Comparison of ENCODE assay signal across 8 cellular contexts in genomic region chr19:8320564-8321066, GRCh38. TPM values are rescaled to one million over a fixed set of nuclear protein-coding genes. Genes with fewer than 3 reads are reported as not detected.
A peak's percentile ranks its signal among the peaks of the same experiment; 100 is the strongest.
DNase-seq lines count a peak whose midpoint lies in the region; ATAC-seq and TF ChIP-seq lines count a peak whose summit lies in the region.

No MANE protein-coding gene starts in this region.

- RAD21 ChIA-PET in HCT116 (lab: Charles Lee; ENCODE audit: low non-redundant PET in 1 of 2, low total read pairs in 2 of 2, uncharacterized antibody in 2 of 2, unreplicated experiment in 2 of 2), result interaction anchor here in 1 of 2 experiments (0.6 kb wide), 1 partner anchor 67 kb away, joined by 4 read pairs; no protein-coding TSS in a partner anchor

- BruUV-seq in Calu3 (replicated peaks; lab: Mats Ljungman, UMichigan) (TSS peak; percentile 78), HCT116 (replicated peaks; lab: Mats Ljungman, UMichigan) (TSS peak; percentile 68)

- H3K27ac Mint-ChIP-seq in Calu3 (ENCODE audit: unreplicated experiment), result peak overlapping the region; percentile 98

- ATAC-seq in HCT116, result peak; percentile 9
- no peak for ATAC-seq in GM21619 (IDR thresholded peaks at IDR 0.05; ENCODE audit: unreplicated experiment)

- no peaks in the 10 kb centered on the region for H3K27me3 Mint-ChIP-seq in Calu3 (ENCODE audit: unreplicated experiment)

- H3K27me3 ChIP-seq in HCT116 (ENCODE audit: insufficient read depth, low read length), result no peaks in the 10 kb centered on the region
- H3K27me3 ChIP-seq in neural cell (ENCODE audit: insufficient read depth, low read depth, low read length), result no peaks in the 10 kb centered on the region

- peaks cover 12 to 35% of the 10 kb centered on the region in 2 experiments for H3K36me3 ChIP-seq in HCT116 (ENCODE audit: control insufficient read depth in 1 of 2, insufficient read depth in 2 of 2, low read length in 2 of 2)
- H3K36me3 ChIP-seq in SK-N-MC (ENCODE audit: insufficient read depth, low read length), result peaks cover 35% of the 10 kb centered on the region
- H3K36me3 ChIP-seq in neural cell (ENCODE audit: insufficient read depth, low read length), result no peaks in the 10 kb centered on the region

- no peaks in the 10 kb centered on the region for H3F3A ChIP-seq in neural cell (ENCODE audit: insufficient read depth, low read length, poor library complexity, severe bottlenecking)

- peak overlapping the region; percentile 74 for H3K27ac ChIP-seq in HCT116 (ENCODE audit: low read depth, low read length)
- H3K27ac ChIP-seq in SK-N-MC, result peak overlapping the region; percentile 87
- peak overlapping the region; percentile 90 for H3K27ac ChIP-seq in neural cell (ENCODE audit: low read length)

- POLR2A ChIA-PET in HCT116 (lab: Charles Lee), result interaction anchor here (1.0 to 4.1 kb wide), 2 partner anchors 10 to 15 kb away, joined by 4 to 37 read pairs; no protein-coding TSS in a partner anchor

- DNase-seq in Calu3, result no peak
- no peak for DNase-seq in HCT116 (ENCODE audit: low read depth, low spot score)
- DNase-seq in SK-N-MC (ENCODE audit: low read depth, low spot score), result no peak
- no peak for DNase-seq in epithelial cell of esophagus (ENCODE audit: low read depth)
- no peak for DNase-seq in iPS-NIHi7 (ENCODE audit: extremely low spot score)
- no peak for DNase-seq in NK-92 (lab: John Stamatoyannopoulos, UW; ENCODE audit: unreplicated experiment)

- H3K4me1 ChIP-seq in HCT116 (ENCODE audit: control insufficient read depth in 1 of 2, insufficient read depth in 2 of 2, low read length in 2 of 2), result peaks cover 12 to 25% of the 10 kb centered on the region in 2 experiments; a peak in 3 of 4 replicates

- H3K36me3 Mint-ChIP-seq in Calu3 (ENCODE audit: insufficient read depth, unreplicated experiment), result peaks cover 28% of the 10 kb centered on the region

- no peak for TF ChIP-seq EP300 in neural cell (conservative IDR thresholded peaks at IDR 0.05; ENCODE audit: poor library complexity, severe bottlenecking)

- CTCF ChIA-PET in Calu3 (lab: Charles Lee) (interaction anchor here (0.5 to 0.6 kb wide), 2 partner anchors 138 to 260 kb away, joined by 3 to 5 read pairs; no protein-coding TSS in a partner anchor), HCT116 (lab: Charles Lee) (interaction anchor here (0.6 kb wide), 1 partner anchor 60 kb away, joined by 3 read pairs; no protein-coding TSS in a partner anchor)

- TF ChIP-seq CTCF in Calu3 (IDR thresholded peaks at IDR 0.05; ENCODE audit: unreplicated experiment) (no peak), HCT116 (IDR thresholded peaks at IDR 0.05 in 2 of 3, conservative IDR thresholded peaks at IDR 0.05 in 1 of 3; ENCODE audit: borderline replicate concordance in 1 of 3, insufficient read depth in 1 of 3, low read depth in 2 of 3, low read length in 2 of 3) (no peak), epithelial cell of esophagus (IDR thresholded peaks at IDR 0.05; ENCODE audit: insufficient read depth, low read depth, low read length, missing control alignments) (peak; percentile 1), neural cell (IDR thresholded peaks at IDR 0.05; ENCODE audit: poor library complexity, severe bottlenecking) (no peak)

- H3K9me3 Mint-ChIP-seq in Calu3 (ENCODE audit: low read depth, unreplicated experiment), result no peaks in the 10 kb centered on the region

- H3K79me2 ChIP-seq in HCT116 (ENCODE audit: insufficient read depth, low read length), result peaks cover 61% of the 10 kb centered on the region
- H3K79me2 ChIP-seq in neural cell (replicated peaks; ENCODE audit: insufficient read depth, low read length), result peaks cover 29% of the 10 kb centered on the region

- H3K9ac ChIP-seq in HCT116 (ENCODE audit: low read length) (peak overlapping the region; percentile 100), SK-N-MC (ENCODE audit: insufficient read length) (peak overlapping the region; percentile 99), neural cell (ENCODE audit: low read length) (peak overlapping the region; percentile 95)

- peak overlapping the region; percentile 97 for H3K4me3 Mint-ChIP-seq in Calu3 (ENCODE audit: low read depth, unreplicated experiment)

- TF ChIP-seq POLR2A in HCT116 (IDR thresholded peaks at IDR 0.05; ENCODE audit: borderline replicate concordance, extremely low read depth, insufficient read depth, insufficient read length), result no peak

- H2AFZ ChIP-seq in HCT116 (ENCODE audit: low read depth, low read length, poor library complexity, severe bottlenecking) (no peak overlapping the region), neural cell (ENCODE audit: low read depth, low read length) (peak overlapping the region; percentile 82)

- H3K4me2 ChIP-seq in HCT116 (ENCODE audit: low read length) (peak overlapping the region; percentile 96), neural cell (ENCODE audit: low read length) (peak overlapping the region; percentile 100)

- peak overlapping the region; percentile 91 to 100 for H3K4me3 ChIP-seq in HCT116 (replicated peaks in 1 of 2; ENCODE audit: low read depth in 1 of 2, low read length in 2 of 2)
- H3K4me3 ChIP-seq in SK-N-MC, result peak overlapping the region; percentile 97
- H3K4me3 ChIP-seq in epithelial cell of esophagus (ENCODE audit: low read length), result peak overlapping the region; percentile 100
- H3K4me3 ChIP-seq in neural cell (ENCODE audit: low read length), result peak overlapping the region; percentile 83

- H4K20me1 ChIP-seq in HCT116 (ENCODE audit: insufficient read depth) (peaks cover 5% of the 10 kb centered on the region; the same call in 1 of the 2 replicates), neural cell (ENCODE audit: insufficient read depth) (peaks cover 6% of the 10 kb centered on the region)

- H3K9me3 ChIP-seq in HCT116 (ENCODE audit: control insufficient read depth in 1 of 2, insufficient read depth in 1 of 2, low read depth in 1 of 2, low read length in 2 of 2), result no peaks in the 10 kb centered on the region
- H3K9me3 ChIP-seq in SK-N-MC (ENCODE audit: low read depth, low read length), result no peaks in the 10 kb centered on the region
- no peaks in the 10 kb centered on the region for H3K9me3 ChIP-seq in neural cell (ENCODE audit: low read length)

- TF ChIP-seq RAD21 in HCT116 (IDR thresholded peaks at IDR 0.05; ENCODE audit: low read depth) (no peak), neural cell (conservative IDR thresholded peaks at IDR 0.05) (no peak)

- intact Hi-C loops in Calu3 (cut with micrococcal nuclease; ENCODE audit: unreplicated experiment) (no loop called here), HCT116 (cut with micrococcal nuclease) (no loop called here)

- peaks cover 13% of the 10 kb centered on the region for H3K4me1 Mint-ChIP-seq in Calu3 (ENCODE audit: low read depth, unreplicated experiment)

- no peaks in the 10 kb centered on the region for H3K9me2 ChIP-seq in HCT116 (ENCODE audit: insufficient read depth)
- H3K9me2 ChIP-seq in neural cell (ENCODE audit: insufficient read depth, low read length), result no peaks in the 10 kb centered on the region

TF ChIP-seq in HCT116, 20 proteins besides CTCF, POLR2A, EP300 and RAD21 (continues in another document):
- no peak for TF ChIP-seq YY1 (IDR thresholded peaks at IDR 0.05; ENCODE audit: extremely low read depth, insufficient replicate concordance, low read depth, low read length)

TF ChIP-seq in neural cell, 6 proteins besides CTCF, POLR2A, EP300 and RAD21:
- TF ChIP-seq POLR2AphosphoS5 (IDR thresholded peaks at IDR 0.05), result no peak
- TF ChIP-seq EZH2 (IDR thresholded peaks at IDR 0.05; ENCODE audit: borderline replicate concordance, insufficient read depth, low read length, poor library complexity, severe bottlenecking), result no peak
- TF ChIP-seq SMC3 (conservative IDR thresholded peaks at IDR 0.05; ENCODE audit: poor library complexity), result no peak
- TF ChIP-seq, protein P1, sequence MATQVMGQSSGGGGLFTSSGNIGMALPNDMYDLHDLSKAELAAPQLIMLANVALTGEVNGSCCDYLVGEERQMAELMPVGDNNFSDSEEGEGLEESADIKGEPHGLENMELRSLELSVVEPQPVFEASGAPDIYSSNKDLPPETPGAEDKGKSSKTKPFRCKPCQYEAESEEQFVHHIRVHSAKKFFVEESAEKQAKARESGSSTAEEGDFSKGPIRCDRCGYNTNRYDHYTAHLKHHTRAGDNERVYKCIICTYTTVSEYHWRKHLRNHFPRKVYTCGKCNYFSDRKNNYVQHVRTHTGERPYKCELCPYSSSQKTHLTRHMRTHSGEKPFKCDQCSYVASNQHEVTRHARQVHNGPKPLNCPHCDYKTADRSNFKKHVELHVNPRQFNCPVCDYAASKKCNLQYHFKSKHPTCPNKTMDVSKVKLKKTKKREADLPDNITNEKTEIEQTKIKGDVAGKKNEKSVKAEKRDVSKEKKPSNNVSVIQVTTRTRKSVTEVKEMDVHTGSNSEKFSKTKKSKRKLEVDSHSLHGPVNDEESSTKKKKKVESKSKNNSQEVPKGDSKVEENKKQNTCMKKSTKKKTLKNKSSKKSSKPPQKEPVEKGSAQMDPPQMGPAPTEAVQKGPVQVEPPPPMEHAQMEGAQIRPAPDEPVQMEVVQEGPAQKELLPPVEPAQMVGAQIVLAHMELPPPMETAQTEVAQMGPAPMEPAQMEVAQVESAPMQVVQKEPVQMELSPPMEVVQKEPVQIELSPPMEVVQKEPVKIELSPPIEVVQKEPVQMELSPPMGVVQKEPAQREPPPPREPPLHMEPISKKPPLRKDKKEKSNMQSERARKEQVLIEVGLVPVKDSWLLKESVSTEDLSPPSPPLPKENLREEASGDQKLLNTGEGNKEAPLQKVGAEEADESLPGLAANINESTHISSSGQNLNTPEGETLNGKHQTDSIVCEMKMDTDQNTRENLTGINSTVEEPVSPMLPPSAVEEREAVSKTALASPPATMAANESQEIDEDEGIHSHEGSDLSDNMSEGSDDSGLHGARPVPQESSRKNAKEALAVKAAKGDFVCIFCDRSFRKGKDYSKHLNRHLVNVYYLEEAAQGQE (IDR thresholded peaks at IDR 0.05; ENCODE audit: borderline replicate concordance), result no peak

RNA-seq across cellular contexts. Expression of gene NDUFA7, which starts 0.6 kb away (rescaled TPM):
- total RNA-seq in Calu3 (2022) (38.2 and 44.5 TPM in 2 replicates), HCT116 (2021; ENCODE audit: unreplicated experiment) (86.9 TPM)
- 126 and 168 TPM in 2 replicates for polyA plus RNA-seq in HCT116 (2012)
- 37.3 and 48.0 TPM in 2 replicates for polyA plus RNA-seq in neural cell
- 9.0 and 14.5 TPM in 2 replicates for polyA minus RNA-seq in neural cell

RNA-seq across cellular contexts. Expression of gene RPS28, which starts 0.7 kb away (rescaled TPM):
- total RNA-seq in Calu3 (2022), result 565 and 595 TPM in 2 replicates
- total RNA-seq in HCT116 (2021; ENCODE audit: unreplicated experiment), result 2,379 TPM
- 2,859 and 3,193 TPM in 2 replicates for polyA plus RNA-seq in HCT116 (2012)
- 192 and 196 TPM in 2 replicates for polyA plus RNA-seq in neural cell
- polyA minus RNA-seq in neural cell, result 70.6 and 79.4 TPM in 2 replicates

RNA-seq across cellular contexts. Expression of gene CD320, which starts 12.5 kb away (rescaled TPM):
- total RNA-seq in Calu3 (2022) (54.0 and 54.9 TPM in 2 replicates), HCT116 (2021; ENCODE audit: unreplicated experiment) (86.2 TPM)
- polyA plus RNA-seq in HCT116 (2012), result 90.4 and 96.8 TPM in 2 replicates
- polyA plus RNA-seq in neural cell, result 89.6 and 98.2 TPM in 2 replicates
- 35.1 and 39.4 TPM in 2 replicates for polyA minus RNA-seq in neural cell

RNA-seq across cellular contexts. Expression of gene KANK3, which starts 22.4 kb away (rescaled TPM):
- total RNA-seq in Calu3 (2022), result 0.17 TPM in 1 of 2 replicates, not detected in the other
- 21.7 TPM for total RNA-seq in HCT116 (2021; ENCODE audit: unreplicated experiment)
- polyA plus RNA-seq in HCT116 (2012), result 13.1 and 14.4 TPM in 2 replicates
- 1.0 and 2.8 TPM in 2 replicates for polyA plus RNA-seq in neural cell
- 0.49 and 1.7 TPM in 2 replicates for polyA minus RNA-seq in neural cell

RNA-seq across cellular contexts. Expression of gene ANGPTL4, which starts 43.3 kb away (rescaled TPM):
- total RNA-seq in Calu3 (2022) (0.97 and 1.6 TPM in 2 replicates), HCT116 (2021; ENCODE audit: unreplicated experiment) (54.8 TPM)
- 114 and 161 TPM in 2 replicates for polyA plus RNA-seq in HCT116 (2012)
- polyA plus RNA-seq in neural cell, result not detected in 2 replicates
- polyA minus RNA-seq in neural cell, result not detected in 2 replicates
